15 cellular contexts compared by ENCODE assay signal in the genomic region with DNA sequence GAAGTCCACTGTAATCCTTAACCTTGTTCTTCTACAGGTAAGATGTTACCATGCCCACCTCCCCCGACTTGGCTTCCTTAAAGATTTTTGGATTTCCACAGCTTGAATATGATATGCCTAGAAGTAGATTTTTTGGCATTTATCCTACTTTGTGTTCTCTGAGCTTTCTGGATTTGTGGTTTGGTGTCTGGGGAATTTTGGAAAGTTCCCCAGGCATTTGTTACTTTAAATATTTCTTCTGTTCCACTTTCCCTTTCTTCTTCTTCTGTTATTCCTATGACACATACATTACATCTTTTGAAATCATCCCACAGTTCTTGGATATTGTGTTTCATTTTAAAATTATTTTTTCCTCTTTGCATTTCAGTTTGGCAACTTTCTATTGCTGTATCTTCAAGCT.
"Had no signal": no experiment of that assay in that cellular context is flagged by ENCODE, and none has a peak within 500 bp of the region (broad histone marks: within the 10 kb centered on the region; RNA-seq: fewer than 3 reads in every experiment).

No MANE protein-coding gene starts in this region.

- H3K27me3 ChIP-seq: esophagus muscularis mucosa, upper lobe of right lung had no signal

- H3K4me3 ChIP-seq: esophagus muscularis mucosa, lung, SK-N-MC, upper lobe of right lung had no signal

- H3K9me3 ChIP-seq: esophagus muscularis mucosa, upper lobe of right lung had no signal

- H3K27ac ChIP-seq: esophagus muscularis mucosa, SK-N-MC, upper lobe of right lung had no signal

- H3K4me1 ChIP-seq: esophagus muscularis mucosa, upper lobe of right lung had no signal

- H3K36me3 ChIP-seq: esophagus muscularis mucosa, upper lobe of right lung had no signal

- DNase-seq: activated CD4-positive, alpha-beta T cell treated with anti-CD3 and anti-CD28 coated beads, Interleukin-2, amount 50 U/mL, for 4 hours; activated naive CD8-positive, alpha-beta T cell treated with anti-CD3 and anti-CD28 coated beads, Interleukin-2, amount 10 ng/mL, durations not matched to agents 7 days and 5 days; activated T-cell treated with anti-CD3 and anti-CD28 coated beads for 4 hours; dermis blood vessel endothelial cell; effector memory CD4-positive, alpha-beta T cell; kidney; midbrain; occipital lobe; retina; small intestine; stimulated activated CD4-positive, alpha-beta T cell treated with anti-CD3 and anti-CD28 coated beads, Interleukin-4, amount 100 ng/mL, for 24 hours; upper lobe of right lung had no signal
